Comparison of ENCODE assay signal across 20 cellular contexts in genomic region chr15:71790081-71790480, GRCh38. TPM values are rescaled to one million over a fixed set of nuclear protein-coding genes. Genes with fewer than 3 reads are reported as not detected.
DNase-seq lines count a peak whose midpoint lies in the region; FAIRE-seq and TF ChIP-seq lines count a peak whose summit lies in the region.
"Had no signal": no experiment of that assay in that cellular context is flagged by ENCODE, and none has a peak within 500 bp of the region (broad histone marks: within the 10 kb centered on the region; RNA-seq: fewer than 3 reads in every experiment).

No MANE protein-coding gene starts in this region.

- no peaks in the 10 kb centered on the region for H3F3A ChIP-seq in smooth muscle cell (ENCODE audit: low read depth)

- peak; percentile 72 for DNase-seq in HTR-8/SVneo (ENCODE audit: insufficient read length, low spot score)
- peak; percentile 67 for DNase-seq in amniotic epithelial cell (ENCODE audit: low read depth)
- DNase-seq in islet precursor cell: peak; percentile 81
- no peak for DNase-seq in smooth muscle cell (lab: John Stamatoyannopoulos, UW; ENCODE audit: unreplicated experiment)
- DNase-seq in SK-N-DZ (ENCODE audit: low spot score): no peak
- no peak for DNase-seq in activated effector memory CD4-positive, alpha-beta T cell treated with Interleukin-2 at 50 U/mL for 16 hours
- DNase-seq in NAMALWA (ENCODE audit: low spot score): no peak
- DNase-seq in midbrain (lab: John Stamatoyannopoulos, UW): no peak
- DNase-seq: activated CD4-positive, alpha-beta T cell treated with anti-CD3 and anti-CD28 coated beads, Interleukin-2, amount 50 U/mL, for 48 hours; GF-D8; H9; heart left ventricle; NCI-H1092 treated with DMSO at 0.1 percent for 48 hours; spleen; T-helper 9 cell had no signal

- no peaks in the 10 kb centered on the region for H3K27me3 ChIP-seq in smooth muscle cell (ENCODE audit: low read depth)
- H3K27me3 ChIP-seq: heart left ventricle, neutrophil, Peyer's patch had no signal

- peak overlapping the region; percentile 65 for H3K27ac ChIP-seq in smooth muscle cell (ENCODE audit: low read depth)
- H3K27ac ChIP-seq: C4-2B, heart left ventricle, neutrophil, spleen had no signal

- no peak for TF ChIP-seq CTCF in smooth muscle cell (IDR thresholded peaks at IDR 0.05; ENCODE audit: borderline replicate concordance, insufficient read depth, poor library complexity, severe bottlenecking)

- WGBS in smooth muscle cell (ENCODE audit: low lambda C conversion rate): 74% methylated on average over 10 of the region's 10 CpGs

- no peak overlapping the region for H3K4me3 ChIP-seq in smooth muscle cell
- H3K4me3 ChIP-seq: heart left ventricle, Peyer's patch, spleen had no signal

- no peak overlapping the region for H3K4me2 ChIP-seq in smooth muscle cell

- no peaks in the 10 kb centered on the region for H3K36me3 ChIP-seq in smooth muscle cell (ENCODE audit: low read depth)
- H3K36me3 ChIP-seq: heart left ventricle, neutrophil, Peyer's patch, spleen had no signal

- no peak overlapping the region for H3K9ac ChIP-seq in smooth muscle cell (ENCODE audit: low read depth)

- FAIRE-seq in HTR-8/SVneo (lab: Jason Lieb, UNC): peak; percentile 74

- no peaks in the 10 kb centered on the region for H3K9me3 ChIP-seq in smooth muscle cell (replicated peaks; ENCODE audit: low read depth)
- H3K9me3 ChIP-seq: heart left ventricle, neutrophil, Peyer's patch, spleen had no signal

- no peaks in the 10 kb centered on the region for H4K20me1 ChIP-seq in smooth muscle cell (ENCODE audit: low read depth)

- no peaks in the 10 kb centered on the region for H3K4me1 ChIP-seq in smooth muscle cell (ENCODE audit: low read depth)
- H3K4me1 ChIP-seq: spleen had no signal

- H3K79me2 ChIP-seq in smooth muscle cell (ENCODE audit: low read depth): no peaks in the 10 kb centered on the region

- H2AFZ ChIP-seq in smooth muscle cell (ENCODE audit: low read depth): no peak overlapping the region

RNA-seq across cellular contexts. Expression of gene NR2E3, which starts 20.3 kb away (rescaled TPM):
- total RNA-seq in smooth muscle cell: not detected in 2 replicates
- 4.2 TPM in 1 of 2 replicates, not detected in the other for polyA plus RNA-seq in smooth muscle cell
- not detected in 2 replicates for polyA plus RNA-seq in SK-N-DZ (2014; cell fraction: cytosol; rRNA removed)
- not detected in 2 replicates for polyA plus RNA-seq in SK-N-DZ (2014; cell fraction: nucleus; rRNA removed)
- total RNA-seq: activated T-helper 2 cell treated with anti-CD3 and anti-CD28 coated beads, Interferon-gamma antibody, Interleukin-2, Interleukin-4, amounts not matched to agents 10 μg/mL and 5 μg/mL and 100 μg/mL, durations not matched to agents 14 hours and 24 hours and 36 hours; epithelial cell of proximal tubule had no signal

Comparison
In these comparisons a context has a peak if more than half of its experiments do, and no peak if none do; other contexts are left out.
1. DNase-seq: peak in HTR-8/SVneo (single experiment), amniotic epithelial cell (single experiment) and islet precursor cell (single experiment); none in smooth muscle cell (single experiment), SK-N-DZ (single experiment), activated effector memory CD4-positive, alpha-beta T cell treated with Interleukin-2 at 50 U/mL for 16 hours (single experiment), NAMALWA (single experiment) and midbrain (single experiment).